Comparison of ENCODE assay signal across 8 cellular contexts in genomic region chr1:235917267-235917811, GRCh38. TPM values are rescaled to one million over a fixed set of nuclear protein-coding genes. Genes with fewer than 3 reads are reported as not detected.
DNase-seq lines count a peak whose midpoint lies in the region; ATAC-seq and TF ChIP-seq lines count a peak whose summit lies in the region.

No MANE protein-coding gene starts in this region.

- H3K4me1 ChIP-seq in mesendoderm (ENCODE audit: control insufficient read depth, low read depth, low read length): peaks cover 9% of the 10 kb centered on the region

- no peak overlapping the region for H4K8ac ChIP-seq in mesendoderm (ENCODE audit: low read depth, low read length)

- H3K27ac ChIP-seq in epithelial cell of prostate (peak overlapping the region; percentile 98), mesendoderm (ENCODE audit: low read depth, low read length) (no peak overlapping the region)

- DNase-seq in GM12864 (ENCODE audit: low read depth) (peak; percentile 33), NCI-H446 (lab: John Stamatoyannopoulos, UW) (peak; percentile 84 to 93), epithelial cell of prostate (ENCODE audit: low read depth, low spot score) (peak; percentile 100), stromal cell of bone marrow (ENCODE audit: low read depth) (peak; percentile 100), mesendoderm (no peak)
- DNase-seq in activated CD8-positive, alpha-beta memory T cell treated with anti-CD3 and anti-CD28 coated beads for 48 hours (ENCODE audit: low read depth in 2 of 3, low spot score in 2 of 3): peak in 2 of 3 experiments; percentile 24 to 26
- DNase-seq in natural killer cell treated with Interleukin-12 subunit alpha and Interleukin-12 subunit beta and Interleukin-15 and Interleukin-18, amount 100 ng/mL, for 72 hours (ENCODE audit: low spot score): peak; percentile 67

- no peaks in the 10 kb centered on the region for H3K27me3 ChIP-seq in mesendoderm (ENCODE audit: insufficient read depth, low read length, poor library complexity)

- no peak overlapping the region for H2BK15ac ChIP-seq in mesendoderm (replicated peaks; ENCODE audit: low read depth)

- H3K18ac ChIP-seq in mesendoderm (ENCODE audit: low read length): no peak overlapping the region

- TF ChIP-seq CTCF in GM12864 (IDR thresholded peaks at IDR 0.05; ENCODE audit: low read depth, low read length, missing control alignments): no peak

- no peak overlapping the region for H3K9ac ChIP-seq in mesendoderm (ENCODE audit: low read length)

- H3K4ac ChIP-seq in mesendoderm (ENCODE audit: low read depth, low read length): no peak overlapping the region

- no peaks in the 10 kb centered on the region for H3K27me3 Mint-ChIP-seq in natural killer cell treated with Interleukin-12 subunit alpha and Interleukin-12 subunit beta and Interleukin-15 and Interleukin-18, amount 100 ng/mL, for 72 hours

- H3K36me3 ChIP-seq in mesendoderm (ENCODE audit: control insufficient read depth, insufficient read depth, low read length): no peaks in the 10 kb centered on the region

- peak overlapping the region; percentile 43 for H3K4me3 Mint-ChIP-seq in natural killer cell treated with Interleukin-12 subunit alpha and Interleukin-12 subunit beta and Interleukin-15 and Interleukin-18, amount 100 ng/mL, for 72 hours

- H3K36me3 Mint-ChIP-seq in natural killer cell treated with Interleukin-12 subunit alpha and Interleukin-12 subunit beta and Interleukin-15 and Interleukin-18, amount 100 ng/mL, for 72 hours: no peaks in the 10 kb centered on the region

- no peak overlapping the region for H2AK5ac ChIP-seq in mesendoderm (ENCODE audit: low read length)

- no peak overlapping the region for H4K5ac ChIP-seq in mesendoderm (ENCODE audit: low read length)

- no peak overlapping the region for H3K4me2 ChIP-seq in mesendoderm (ENCODE audit: low read length)

- H3K27ac Mint-ChIP-seq in natural killer cell treated with Interleukin-12 subunit alpha and Interleukin-12 subunit beta and Interleukin-15 and Interleukin-18, amount 100 ng/mL, for 72 hours: peak overlapping the region; percentile 55 to 71

- no peaks in the 10 kb centered on the region for H3K79me1 ChIP-seq in mesendoderm (ENCODE audit: low read length)

- H3K79me2 ChIP-seq in mesendoderm (ENCODE audit: control insufficient read depth, insufficient read depth, low read length): no peaks in the 10 kb centered on the region

- H3K9me3 Mint-ChIP-seq in natural killer cell treated with Interleukin-12 subunit alpha and Interleukin-12 subunit beta and Interleukin-15 and Interleukin-18, amount 100 ng/mL, for 72 hours: no peaks in the 10 kb centered on the region

- H2BK120ac ChIP-seq in mesendoderm (ENCODE audit: low read depth, low read length): no peak overlapping the region

- H3K56ac ChIP-seq in mesendoderm (ENCODE audit: low read length): no peak overlapping the region

- H3K23ac ChIP-seq in mesendoderm (ENCODE audit: low read length): no peak overlapping the region

- H3K4me3 ChIP-seq in GM12864 (ENCODE audit: low read depth, low read length): no peak overlapping the region
- no peak overlapping the region for H3K4me3 ChIP-seq in mesendoderm (ENCODE audit: low read length)

- no CpG with 5 or more reads among the region's 8 CpGs for WGBS in mesendoderm (ENCODE audit: extremely low coverage, insufficient coverage, low lambda C conversion rate)

- peak; percentile 83 for ATAC-seq in HG02870 (IDR thresholded peaks at IDR 0.05; ENCODE audit: unreplicated experiment)
- ATAC-seq in natural killer cell treated with Interleukin-12 subunit alpha and Interleukin-12 subunit beta and Interleukin-15 and Interleukin-18, amount 100 ng/mL, for 72 hours: peak; percentile 92

- H3K4me1 Mint-ChIP-seq in natural killer cell treated with Interleukin-12 subunit alpha and Interleukin-12 subunit beta and Interleukin-15 and Interleukin-18, amount 100 ng/mL, for 72 hours (ENCODE audit: low read depth in 2 of 2): peaks cover 21 to 24% of the 10 kb centered on the region in 2 donors

- H2BK5ac ChIP-seq in mesendoderm (ENCODE audit: low read length): no peak overlapping the region

RNA-seq across cellular contexts. Expression of gene LYST, which starts 50.6 kb away (rescaled TPM):
- total RNA-seq in natural killer cell treated with Interleukin-12 subunit alpha and Interleukin-12 subunit beta and Interleukin-15 and Interleukin-18, amount 100 ng/mL, for 72 hours: 10 to 100 TPM; 68.8 to 91.2 TPM
- polyA plus RNA-seq in mesendoderm (2013, experiment 1 of 2): 0.17 TPM
- 0.20 TPM for polyA plus RNA-seq in mesendoderm (2013, experiment 2 of 2)
